ENCODE assay signal across 15 cellular contexts in the genomic region with DNA sequence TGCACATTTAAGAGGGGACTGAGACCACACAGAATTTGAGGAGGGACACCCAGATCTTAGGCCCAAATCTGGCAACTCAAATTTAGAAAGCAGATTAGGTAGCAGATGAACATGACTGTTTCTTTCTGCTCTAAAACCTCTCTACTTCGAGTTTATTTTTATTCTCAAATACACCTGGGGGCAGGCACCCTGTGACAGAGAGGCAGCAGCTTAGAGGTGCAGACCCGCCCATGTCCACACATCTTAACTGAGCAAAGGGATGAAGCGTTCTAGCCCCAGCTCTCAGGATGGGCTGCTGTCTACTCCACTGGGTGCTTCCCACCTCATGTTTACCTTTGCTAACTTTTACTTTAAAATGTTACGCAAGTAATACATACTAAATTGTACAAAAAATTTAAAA.
"Had no signal": no experiment of that assay in that cellular context is flagged by ENCODE, and none has a peak within 500 bp of the region (broad histone marks: within the 10 kb centered on the region; RNA-seq: fewer than 3 reads in every experiment).

No MANE protein-coding gene starts in this region.

- H3K4me3 Mint-ChIP-seq: activated naive CD8-positive, alpha-beta T cell; effector memory CD8-positive, alpha-beta T cell; immature natural killer cell; neural crest cell had no signal

- DNase-seq: activated CD4-positive, alpha-beta T cell treated with anti-CD3 and anti-CD28 coated beads for 1 hour; activated CD4-positive, alpha-beta T cell treated with anti-CD3 and anti-CD28 coated beads, Interleukin-2, amount 50 U/mL, for 48 hours; amniotic stem cell; effector memory CD8-positive, alpha-beta T cell; esophagus squamous epithelium; immature natural killer cell; left ventricle myocardium inferior; mammary epithelial cell; retina; stimulated activated naive CD4-positive, alpha-beta T cell treated with Interleukin-2 at 50 U/mL for 16 hours; T-helper 9 cell had no signal

- H3K27ac ChIP-seq: cardiac muscle cell, esophagus squamous epithelium, left ventricle myocardium inferior, tibial nerve had no signal

- H3K27ac Mint-ChIP-seq: activated naive CD8-positive, alpha-beta T cell had no signal

- H3K27me3 ChIP-seq: cardiac muscle cell, esophagus squamous epithelium, tibial nerve had no signal

- ATAC-seq: effector memory CD8-positive, alpha-beta T cell had no signal

- H3K9me3 ChIP-seq: esophagus squamous epithelium, left ventricle myocardium inferior, tibial nerve had no signal

- H3K4me3 ChIP-seq: cardiac muscle cell, esophagus squamous epithelium, left ventricle myocardium inferior, tibial nerve had no signal

- H3K36me3 ChIP-seq: cardiac muscle cell had no signal

- H3K27me3 Mint-ChIP-seq: activated naive CD8-positive, alpha-beta T cell; effector memory CD8-positive, alpha-beta T cell had no signal

- H3K9me3 Mint-ChIP-seq: effector memory CD8-positive, alpha-beta T cell; immature natural killer cell; neural crest cell had no signal
